1 cellular context compared by ENCODE assay signal in the genomic region with DNA sequence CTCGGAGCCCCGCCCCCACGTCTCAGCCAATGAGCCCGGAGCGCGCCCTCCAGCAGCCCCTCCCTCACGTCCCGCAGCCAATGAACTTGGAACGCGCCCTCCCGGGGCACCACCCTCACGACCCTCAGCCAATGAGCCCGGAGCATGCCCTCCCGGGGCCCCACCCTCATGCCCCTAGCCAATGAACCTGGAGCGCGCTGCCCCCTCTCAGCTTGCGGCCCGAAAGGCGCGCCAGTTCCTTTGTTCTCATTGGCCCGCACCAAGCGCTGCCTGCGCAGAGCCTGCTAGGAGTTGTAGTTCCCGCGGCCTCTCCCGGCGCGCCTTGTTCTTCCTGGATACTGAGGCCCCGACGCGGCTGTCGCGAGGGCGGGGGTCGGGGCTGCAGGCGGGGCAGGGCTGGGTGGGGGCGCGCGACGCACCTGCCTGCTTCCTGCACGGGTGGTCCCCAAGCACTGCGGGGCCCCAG.
TF ChIP-seq lines count a peak whose summit lies in the region.

A gene (plus strand): TSS at position 325 of the 466 bp plus-strand sequence. CDS start 339 bp downstream, outside the sequence.

TF ChIP-seq in K562, 482 proteins besides CTCF, POLR2A, EP300 and RAD21 (continued from another document and continues in another):
- TF ChIP-seq, protein P1, sequence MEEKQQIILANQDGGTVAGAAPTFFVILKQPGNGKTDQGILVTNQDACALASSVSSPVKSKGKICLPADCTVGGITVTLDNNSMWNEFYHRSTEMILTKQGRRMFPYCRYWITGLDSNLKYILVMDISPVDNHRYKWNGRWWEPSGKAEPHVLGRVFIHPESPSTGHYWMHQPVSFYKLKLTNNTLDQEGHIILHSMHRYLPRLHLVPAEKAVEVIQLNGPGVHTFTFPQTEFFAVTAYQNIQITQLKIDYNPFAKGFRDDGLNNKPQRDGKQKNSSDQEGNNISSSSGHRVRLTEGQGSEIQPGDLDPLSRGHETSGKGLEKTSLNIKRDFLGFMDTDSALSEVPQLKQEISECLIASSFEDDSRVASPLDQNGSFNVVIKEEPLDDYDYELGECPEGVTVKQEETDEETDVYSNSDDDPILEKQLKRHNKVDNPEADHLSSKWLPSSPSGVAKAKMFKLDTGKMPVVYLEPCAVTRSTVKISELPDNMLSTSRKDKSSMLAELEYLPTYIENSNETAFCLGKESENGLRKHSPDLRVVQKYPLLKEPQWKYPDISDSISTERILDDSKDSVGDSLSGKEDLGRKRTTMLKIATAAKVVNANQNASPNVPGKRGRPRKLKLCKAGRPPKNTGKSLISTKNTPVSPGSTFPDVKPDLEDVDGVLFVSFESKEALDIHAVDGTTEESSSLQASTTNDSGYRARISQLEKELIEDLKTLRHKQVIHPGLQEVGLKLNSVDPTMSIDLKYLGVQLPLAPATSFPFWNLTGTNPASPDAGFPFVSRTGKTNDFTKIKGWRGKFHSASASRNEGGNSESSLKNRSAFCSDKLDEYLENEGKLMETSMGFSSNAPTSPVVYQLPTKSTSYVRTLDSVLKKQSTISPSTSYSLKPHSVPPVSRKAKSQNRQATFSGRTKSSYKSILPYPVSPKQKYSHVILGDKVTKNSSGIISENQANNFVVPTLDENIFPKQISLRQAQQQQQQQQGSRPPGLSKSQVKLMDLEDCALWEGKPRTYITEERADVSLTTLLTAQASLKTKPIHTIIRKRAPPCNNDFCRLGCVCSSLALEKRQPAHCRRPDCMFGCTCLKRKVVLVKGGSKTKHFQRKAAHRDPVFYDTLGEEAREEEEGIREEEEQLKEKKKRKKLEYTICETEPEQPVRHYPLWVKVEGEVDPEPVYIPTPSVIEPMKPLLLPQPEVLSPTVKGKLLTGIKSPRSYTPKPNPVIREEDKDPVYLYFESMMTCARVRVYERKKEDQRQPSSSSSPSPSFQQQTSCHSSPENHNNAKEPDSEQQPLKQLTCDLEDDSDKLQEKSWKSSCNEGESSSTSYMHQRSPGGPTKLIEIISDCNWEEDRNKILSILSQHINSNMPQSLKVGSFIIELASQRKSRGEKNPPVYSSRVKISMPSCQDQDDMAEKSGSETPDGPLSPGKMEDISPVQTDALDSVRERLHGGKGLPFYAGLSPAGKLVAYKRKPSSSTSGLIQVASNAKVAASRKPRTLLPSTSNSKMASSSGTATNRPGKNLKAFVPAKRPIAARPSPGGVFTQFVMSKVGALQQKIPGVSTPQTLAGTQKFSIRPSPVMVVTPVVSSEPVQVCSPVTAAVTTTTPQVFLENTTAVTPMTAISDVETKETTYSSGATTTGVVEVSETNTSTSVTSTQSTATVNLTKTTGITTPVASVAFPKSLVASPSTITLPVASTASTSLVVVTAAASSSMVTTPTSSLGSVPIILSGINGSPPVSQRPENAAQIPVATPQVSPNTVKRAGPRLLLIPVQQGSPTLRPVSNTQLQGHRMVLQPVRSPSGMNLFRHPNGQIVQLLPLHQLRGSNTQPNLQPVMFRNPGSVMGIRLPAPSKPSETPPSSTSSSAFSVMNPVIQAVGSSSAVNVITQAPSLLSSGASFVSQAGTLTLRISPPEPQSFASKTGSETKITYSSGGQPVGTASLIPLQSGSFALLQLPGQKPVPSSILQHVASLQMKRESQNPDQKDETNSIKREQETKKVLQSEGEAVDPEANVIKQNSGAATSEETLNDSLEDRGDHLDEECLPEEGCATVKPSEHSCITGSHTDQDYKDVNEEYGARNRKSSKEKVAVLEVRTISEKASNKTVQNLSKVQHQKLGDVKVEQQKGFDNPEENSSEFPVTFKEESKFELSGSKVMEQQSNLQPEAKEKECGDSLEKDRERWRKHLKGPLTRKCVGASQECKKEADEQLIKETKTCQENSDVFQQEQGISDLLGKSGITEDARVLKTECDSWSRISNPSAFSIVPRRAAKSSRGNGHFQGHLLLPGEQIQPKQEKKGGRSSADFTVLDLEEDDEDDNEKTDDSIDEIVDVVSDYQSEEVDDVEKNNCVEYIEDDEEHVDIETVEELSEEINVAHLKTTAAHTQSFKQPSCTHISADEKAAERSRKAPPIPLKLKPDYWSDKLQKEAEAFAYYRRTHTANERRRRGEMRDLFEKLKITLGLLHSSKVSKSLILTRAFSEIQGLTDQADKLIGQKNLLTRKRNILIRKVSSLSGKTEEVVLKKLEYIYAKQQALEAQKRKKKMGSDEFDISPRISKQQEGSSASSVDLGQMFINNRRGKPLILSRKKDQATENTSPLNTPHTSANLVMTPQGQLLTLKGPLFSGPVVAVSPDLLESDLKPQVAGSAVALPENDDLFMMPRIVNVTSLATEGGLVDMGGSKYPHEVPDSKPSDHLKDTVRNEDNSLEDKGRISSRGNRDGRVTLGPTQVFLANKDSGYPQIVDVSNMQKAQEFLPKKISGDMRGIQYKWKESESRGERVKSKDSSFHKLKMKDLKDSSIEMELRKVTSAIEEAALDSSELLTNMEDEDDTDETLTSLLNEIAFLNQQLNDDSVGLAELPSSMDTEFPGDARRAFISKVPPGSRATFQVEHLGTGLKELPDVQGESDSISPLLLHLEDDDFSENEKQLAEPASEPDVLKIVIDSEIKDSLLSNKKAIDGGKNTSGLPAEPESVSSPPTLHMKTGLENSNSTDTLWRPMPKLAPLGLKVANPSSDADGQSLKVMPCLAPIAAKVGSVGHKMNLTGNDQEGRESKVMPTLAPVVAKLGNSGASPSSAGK (IDR thresholded peaks at IDR 0.05), result no peak
- TF ChIP-seq GABPB2 (CRISPR knock-in tag; conservative IDR thresholded peaks at IDR 0.05) (no peak), POLR2AphosphoS2 (IDR thresholded peaks at IDR 0.05; ENCODE audit: low read length) (no peak), ZNF764 (CRISPR knock-in tag; IDR thresholded peaks at IDR 0.05; ENCODE audit: low read depth) (no peak), CHD2 (IDR thresholded peaks at IDR 0.05; ENCODE audit: low read depth, low read length) (peak; percentile 83), IRF2 (CRISPR knock-in tag; IDR thresholded peaks at IDR 0.05) (no peak), ZNF143 (CRISPR knock-in tag; IDR thresholded peaks at IDR 0.05) (peak; percentile 86), PPARD (CRISPR knock-in tag; IDR thresholded peaks at IDR 0.05) (no peak), MAFK (IDR thresholded peaks at IDR 0.05; ENCODE audit: low read length) (no peak), ZNF507 (tag; conservative IDR thresholded peaks at IDR 0.05) (no peak), HNRNPLL (IDR thresholded peaks at IDR 0.05; ENCODE audit: low read depth, low read length, poor library complexity, severe bottlenecking) (peak; percentile 74)
- TF ChIP-seq, protein P2, sequence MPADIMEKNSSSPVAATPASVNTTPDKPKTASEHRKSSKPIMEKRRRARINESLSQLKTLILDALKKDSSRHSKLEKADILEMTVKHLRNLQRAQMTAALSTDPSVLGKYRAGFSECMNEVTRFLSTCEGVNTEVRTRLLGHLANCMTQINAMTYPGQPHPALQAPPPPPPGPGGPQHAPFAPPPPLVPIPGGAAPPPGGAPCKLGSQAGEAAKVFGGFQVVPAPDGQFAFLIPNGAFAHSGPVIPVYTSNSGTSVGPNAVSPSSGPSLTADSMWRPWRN (IDR thresholded peaks at IDR 0.05; ENCODE audit: low read depth), result no peak
- TF ChIP-seq, protein P3, sequence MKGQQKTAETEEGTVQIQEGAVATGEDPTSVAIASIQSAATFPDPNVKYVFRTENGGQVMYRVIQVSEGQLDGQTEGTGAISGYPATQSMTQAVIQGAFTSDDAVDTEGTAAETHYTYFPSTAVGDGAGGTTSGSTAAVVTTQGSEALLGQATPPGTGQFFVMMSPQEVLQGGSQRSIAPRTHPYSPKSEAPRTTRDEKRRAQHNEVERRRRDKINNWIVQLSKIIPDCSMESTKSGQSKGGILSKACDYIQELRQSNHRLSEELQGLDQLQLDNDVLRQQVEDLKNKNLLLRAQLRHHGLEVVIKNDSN (CRISPR knock-in tag; IDR thresholded peaks at IDR 0.05), result no peak; the same call in 1 of the 2 replicates
- TF ChIP-seq, protein P4, sequence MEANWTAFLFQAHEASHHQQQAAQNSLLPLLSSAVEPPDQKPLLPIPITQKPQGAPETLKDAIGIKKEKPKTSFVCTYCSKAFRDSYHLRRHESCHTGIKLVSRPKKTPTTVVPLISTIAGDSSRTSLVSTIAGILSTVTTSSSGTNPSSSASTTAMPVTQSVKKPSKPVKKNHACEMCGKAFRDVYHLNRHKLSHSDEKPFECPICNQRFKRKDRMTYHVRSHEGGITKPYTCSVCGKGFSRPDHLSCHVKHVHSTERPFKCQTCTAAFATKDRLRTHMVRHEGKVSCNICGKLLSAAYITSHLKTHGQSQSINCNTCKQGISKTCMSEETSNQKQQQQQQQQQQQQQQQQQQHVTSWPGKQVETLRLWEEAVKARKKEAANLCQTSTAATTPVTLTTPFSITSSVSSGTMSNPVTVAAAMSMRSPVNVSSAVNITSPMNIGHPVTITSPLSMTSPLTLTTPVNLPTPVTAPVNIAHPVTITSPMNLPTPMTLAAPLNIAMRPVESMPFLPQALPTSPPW (CRISPR knock-in tag; IDR thresholded peaks at IDR 0.05), result peak; percentile 87
- TF ChIP-seq, protein P5, sequence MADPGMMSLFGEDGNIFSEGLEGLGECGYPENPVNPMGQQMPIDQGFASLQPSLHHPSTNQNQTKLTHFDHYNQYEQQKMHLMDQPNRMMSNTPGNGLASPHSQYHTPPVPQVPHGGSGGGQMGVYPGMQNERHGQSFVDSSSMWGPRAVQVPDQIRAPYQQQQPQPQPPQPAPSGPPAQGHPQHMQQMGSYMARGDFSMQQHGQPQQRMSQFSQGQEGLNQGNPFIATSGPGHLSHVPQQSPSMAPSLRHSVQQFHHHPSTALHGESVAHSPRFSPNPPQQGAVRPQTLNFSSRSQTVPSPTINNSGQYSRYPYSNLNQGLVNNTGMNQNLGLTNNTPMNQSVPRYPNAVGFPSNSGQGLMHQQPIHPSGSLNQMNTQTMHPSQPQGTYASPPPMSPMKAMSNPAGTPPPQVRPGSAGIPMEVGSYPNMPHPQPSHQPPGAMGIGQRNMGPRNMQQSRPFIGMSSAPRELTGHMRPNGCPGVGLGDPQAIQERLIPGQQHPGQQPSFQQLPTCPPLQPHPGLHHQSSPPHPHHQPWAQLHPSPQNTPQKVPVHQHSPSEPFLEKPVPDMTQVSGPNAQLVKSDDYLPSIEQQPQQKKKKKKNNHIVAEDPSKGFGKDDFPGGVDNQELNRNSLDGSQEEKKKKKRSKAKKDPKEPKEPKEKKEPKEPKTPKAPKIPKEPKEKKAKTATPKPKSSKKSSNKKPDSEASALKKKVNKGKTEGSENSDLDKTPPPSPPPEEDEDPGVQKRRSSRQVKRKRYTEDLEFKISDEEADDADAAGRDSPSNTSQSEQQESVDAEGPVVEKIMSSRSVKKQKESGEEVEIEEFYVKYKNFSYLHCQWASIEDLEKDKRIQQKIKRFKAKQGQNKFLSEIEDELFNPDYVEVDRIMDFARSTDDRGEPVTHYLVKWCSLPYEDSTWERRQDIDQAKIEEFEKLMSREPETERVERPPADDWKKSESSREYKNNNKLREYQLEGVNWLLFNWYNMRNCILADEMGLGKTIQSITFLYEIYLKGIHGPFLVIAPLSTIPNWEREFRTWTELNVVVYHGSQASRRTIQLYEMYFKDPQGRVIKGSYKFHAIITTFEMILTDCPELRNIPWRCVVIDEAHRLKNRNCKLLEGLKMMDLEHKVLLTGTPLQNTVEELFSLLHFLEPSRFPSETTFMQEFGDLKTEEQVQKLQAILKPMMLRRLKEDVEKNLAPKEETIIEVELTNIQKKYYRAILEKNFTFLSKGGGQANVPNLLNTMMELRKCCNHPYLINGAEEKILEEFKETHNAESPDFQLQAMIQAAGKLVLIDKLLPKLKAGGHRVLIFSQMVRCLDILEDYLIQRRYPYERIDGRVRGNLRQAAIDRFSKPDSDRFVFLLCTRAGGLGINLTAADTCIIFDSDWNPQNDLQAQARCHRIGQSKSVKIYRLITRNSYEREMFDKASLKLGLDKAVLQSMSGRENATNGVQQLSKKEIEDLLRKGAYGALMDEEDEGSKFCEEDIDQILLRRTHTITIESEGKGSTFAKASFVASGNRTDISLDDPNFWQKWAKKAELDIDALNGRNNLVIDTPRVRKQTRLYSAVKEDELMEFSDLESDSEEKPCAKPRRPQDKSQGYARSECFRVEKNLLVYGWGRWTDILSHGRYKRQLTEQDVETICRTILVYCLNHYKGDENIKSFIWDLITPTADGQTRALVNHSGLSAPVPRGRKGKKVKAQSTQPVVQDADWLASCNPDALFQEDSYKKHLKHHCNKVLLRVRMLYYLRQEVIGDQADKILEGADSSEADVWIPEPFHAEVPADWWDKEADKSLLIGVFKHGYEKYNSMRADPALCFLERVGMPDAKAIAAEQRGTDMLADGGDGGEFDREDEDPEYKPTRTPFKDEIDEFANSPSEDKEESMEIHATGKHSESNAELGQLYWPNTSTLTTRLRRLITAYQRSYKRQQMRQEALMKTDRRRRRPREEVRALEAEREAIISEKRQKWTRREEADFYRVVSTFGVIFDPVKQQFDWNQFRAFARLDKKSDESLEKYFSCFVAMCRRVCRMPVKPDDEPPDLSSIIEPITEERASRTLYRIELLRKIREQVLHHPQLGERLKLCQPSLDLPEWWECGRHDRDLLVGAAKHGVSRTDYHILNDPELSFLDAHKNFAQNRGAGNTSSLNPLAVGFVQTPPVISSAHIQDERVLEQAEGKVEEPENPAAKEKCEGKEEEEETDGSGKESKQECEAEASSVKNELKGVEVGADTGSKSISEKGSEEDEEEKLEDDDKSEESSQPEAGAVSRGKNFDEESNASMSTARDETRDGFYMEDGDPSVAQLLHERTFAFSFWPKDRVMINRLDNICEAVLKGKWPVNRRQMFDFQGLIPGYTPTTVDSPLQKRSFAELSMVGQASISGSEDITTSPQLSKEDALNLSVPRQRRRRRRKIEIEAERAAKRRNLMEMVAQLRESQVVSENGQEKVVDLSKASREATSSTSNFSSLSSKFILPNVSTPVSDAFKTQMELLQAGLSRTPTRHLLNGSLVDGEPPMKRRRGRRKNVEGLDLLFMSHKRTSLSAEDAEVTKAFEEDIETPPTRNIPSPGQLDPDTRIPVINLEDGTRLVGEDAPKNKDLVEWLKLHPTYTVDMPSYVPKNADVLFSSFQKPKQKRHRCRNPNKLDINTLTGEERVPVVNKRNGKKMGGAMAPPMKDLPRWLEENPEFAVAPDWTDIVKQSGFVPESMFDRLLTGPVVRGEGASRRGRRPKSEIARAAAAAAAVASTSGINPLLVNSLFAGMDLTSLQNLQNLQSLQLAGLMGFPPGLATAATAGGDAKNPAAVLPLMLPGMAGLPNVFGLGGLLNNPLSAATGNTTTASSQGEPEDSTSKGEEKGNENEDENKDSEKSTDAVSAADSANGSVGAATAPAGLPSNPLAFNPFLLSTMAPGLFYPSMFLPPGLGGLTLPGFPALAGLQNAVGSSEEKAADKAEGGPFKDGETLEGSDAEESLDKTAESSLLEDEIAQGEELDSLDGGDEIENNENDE (IDR thresholded peaks at IDR 0.05; ENCODE audit: low read depth, low read length), result no peak
- TF ChIP-seq, protein P6, sequence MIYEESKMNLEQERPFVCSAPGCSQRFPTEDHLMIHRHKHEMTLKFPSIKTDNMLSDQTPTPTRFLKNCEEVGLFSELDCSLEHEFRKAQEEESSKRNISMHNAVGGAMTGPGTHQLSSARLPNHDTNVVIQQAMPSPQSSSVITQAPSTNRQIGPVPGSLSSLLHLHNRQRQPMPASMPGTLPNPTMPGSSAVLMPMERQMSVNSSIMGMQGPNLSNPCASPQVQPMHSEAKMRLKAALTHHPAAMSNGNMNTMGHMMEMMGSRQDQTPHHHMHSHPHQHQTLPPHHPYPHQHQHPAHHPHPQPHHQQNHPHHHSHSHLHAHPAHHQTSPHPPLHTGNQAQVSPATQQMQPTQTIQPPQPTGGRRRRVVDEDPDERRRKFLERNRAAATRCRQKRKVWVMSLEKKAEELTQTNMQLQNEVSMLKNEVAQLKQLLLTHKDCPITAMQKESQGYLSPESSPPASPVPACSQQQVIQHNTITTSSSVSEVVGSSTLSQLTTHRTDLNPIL (CRISPR knock-in tag; IDR thresholded peaks at IDR 0.05), result no peak
- TF ChIP-seq, protein P7, sequence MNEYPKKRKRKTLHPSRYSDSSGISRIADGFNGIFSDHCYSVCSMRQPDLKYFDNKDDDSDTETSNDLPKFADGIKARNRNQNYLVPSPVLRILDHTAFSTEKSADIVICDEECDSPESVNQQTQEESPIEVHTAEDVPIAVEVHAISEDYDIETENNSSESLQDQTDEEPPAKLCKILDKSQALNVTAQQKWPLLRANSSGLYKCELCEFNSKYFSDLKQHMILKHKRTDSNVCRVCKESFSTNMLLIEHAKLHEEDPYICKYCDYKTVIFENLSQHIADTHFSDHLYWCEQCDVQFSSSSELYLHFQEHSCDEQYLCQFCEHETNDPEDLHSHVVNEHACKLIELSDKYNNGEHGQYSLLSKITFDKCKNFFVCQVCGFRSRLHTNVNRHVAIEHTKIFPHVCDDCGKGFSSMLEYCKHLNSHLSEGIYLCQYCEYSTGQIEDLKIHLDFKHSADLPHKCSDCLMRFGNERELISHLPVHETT (CRISPR knock-in tag; conservative IDR thresholded peaks at IDR 0.05 in 1 of 2, IDR thresholded peaks at IDR 0.05 in 1 of 2), result no peak
